ENCODE assay signal across 15 cellular contexts in the genomic region with DNA sequence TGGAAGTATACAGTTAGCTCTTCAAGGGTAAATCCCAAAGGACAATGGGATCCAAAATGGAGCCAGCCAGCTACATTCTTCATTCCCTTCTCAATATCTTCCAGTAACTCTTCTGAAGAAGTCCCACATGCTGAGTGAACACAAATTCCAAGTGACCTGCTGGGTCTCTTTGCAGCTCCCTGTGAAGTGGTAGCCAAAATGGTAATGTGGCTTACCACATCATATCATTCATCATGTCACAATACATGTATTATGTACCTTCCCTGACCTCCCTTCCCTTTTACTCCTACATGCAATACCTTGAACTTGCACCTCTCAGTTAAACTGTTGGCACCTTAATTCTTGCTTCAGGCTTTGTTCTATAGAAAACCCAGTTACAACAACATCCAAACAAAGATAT.
A peak's percentile ranks its signal among the peaks of the same experiment; 100 is the strongest.
DNase-seq lines count a peak whose midpoint lies in the region; ATAC-seq and TF ChIP-seq lines count a peak whose summit lies in the region.
"Had no signal": no experiment of that assay in that cellular context is flagged by ENCODE, and none has a peak within 500 bp of the region (broad histone marks: within the 10 kb centered on the region; RNA-seq: fewer than 3 reads in every experiment).

No MANE protein-coding gene starts in this region.

- TF ChIP-seq EP300 in stomach (IDR thresholded peaks at IDR 0.05), result no peak

- no peaks in the 10 kb centered on the region for H3K27me3 ChIP-seq in CD4-positive, CD25-positive, alpha-beta regulatory T cell (ENCODE audit: control insufficient read depth, insufficient read depth, low read length)
- no peaks in the 10 kb centered on the region for H3K27me3 ChIP-seq in HL-60 (ENCODE audit: insufficient read depth, poor library complexity, severe bottlenecking)
- H3K27me3 ChIP-seq in stomach, result no peaks in the 10 kb centered on the region

- intact Hi-C loops in stomach (cut with DNase I; ENCODE audit: low total_unique reads), result no loop called here

- peaks cover 17% of the 10 kb centered on the region for H3K4me1 ChIP-seq in CD4-positive, CD25-positive, alpha-beta regulatory T cell (ENCODE audit: control insufficient read depth, insufficient read depth, low read length, poor library complexity, severe bottlenecking)
- H3K4me1 ChIP-seq in stomach, result no peaks in the 10 kb centered on the region

- no peak overlapping the region for H3K4me3 ChIP-seq in CD4-positive, CD25-positive, alpha-beta regulatory T cell (ENCODE audit: low read depth, low read length)
- no peak overlapping the region for H3K4me3 ChIP-seq in HL-60 (replicated peaks; ENCODE audit: insufficient read depth, low read length)
- H3K4me3 ChIP-seq in stomach, result no peak overlapping the region

- H3K4me1 Mint-ChIP-seq in CD4-positive, CD25-positive, alpha-beta regulatory T cell, result peaks cover 26 to 48% (median 38%) of the 10 kb centered on the region in 4 donors
- H3K4me1 Mint-ChIP-seq in T-helper 17 cell (peaks cover 26% of the 10 kb centered on the region), immature natural killer cell (peaks cover 24 to 40% of the 10 kb centered on the region in 2 donors)

- DNase-seq in CD4-positive, CD25-positive, alpha-beta regulatory T cell, result no peak
- no peak for DNase-seq in HL-60 (ENCODE audit: low read depth in 1 of 2, low spot score in 1 of 2)
- DNase-seq in T-helper 17 cell, result no peak
- peak in 1 of 3 donors; percentile 21 for DNase-seq in immature natural killer cell
- DNase-seq in stomach, result no peak
- DNase-seq in NCI-H446 treated with DMSO at 0.1 percent for 48 hours (lab: John Stamatoyannopoulos, UW), result no peak
- DNase-seq in NCI-H2081 treated with DMSO at 0.1 percent for 48 hours (lab: John Stamatoyannopoulos, UW), result no peak
- DNase-seq: activated naive CD4-positive, alpha-beta T cell treated with anti-CD3 and anti-CD28 coated beads, Interleukin-2, amount 50 U/mL, for 16 hours; DMS53; NCI-H1417; PC-3; stimulated activated naive CD4-positive, alpha-beta T cell treated with Interleukin-2 at 50 U/mL for 16 hours had no signal

- H3K36me3 Mint-ChIP-seq in CD4-positive, CD25-positive, alpha-beta regulatory T cell, result peaks cover 13% of the 10 kb centered on the region
- no peaks in the 10 kb centered on the region for H3K36me3 Mint-ChIP-seq in T-helper 17 cell (ENCODE audit: low read depth)
- peaks cover 0 to 7% (median 0%) of the 10 kb centered on the region in 3 donors for H3K36me3 Mint-ChIP-seq in immature natural killer cell

- TF ChIP-seq CTCF in HL-60 (IDR thresholded peaks at IDR 0.05; ENCODE audit: insufficient read depth, low read length) (no peak), stomach (IDR thresholded peaks at IDR 0.05) (no peak)

- H3K27me3 Mint-ChIP-seq in CD4-positive, CD25-positive, alpha-beta regulatory T cell, result no peaks in the 10 kb centered on the region
- H3K27me3 Mint-ChIP-seq in T-helper 17 cell (no peaks in the 10 kb centered on the region), immature natural killer cell (ENCODE audit: low read depth in 3 of 3) (peaks cover 0 to 1% (median 0%) of the 10 kb centered on the region in 3 donors)

- no peak overlapping the region for H3K27ac ChIP-seq in CD4-positive, CD25-positive, alpha-beta regulatory T cell (ENCODE audit: insufficient read depth, low read length, poor library complexity, severe bottlenecking)
- peak overlapping the region; percentile 61 for H3K27ac ChIP-seq in HL-60 (replicated peaks)
- no peak overlapping the region for H3K27ac ChIP-seq in stomach
- H3K27ac ChIP-seq: VCaP had no signal

- TF ChIP-seq POLR2A in stomach (IDR thresholded peaks at IDR 0.05), result no peak

- peak overlapping the region in 1 of 4 donors; percentile 20 for H3K4me3 Mint-ChIP-seq in CD4-positive, CD25-positive, alpha-beta regulatory T cell
- no peak overlapping the region for H3K4me3 Mint-ChIP-seq in T-helper 17 cell
- H3K4me3 Mint-ChIP-seq in immature natural killer cell, result peak overlapping the region in 1 of 5 donors; percentile 1

- peak overlapping the region in 2 of 3 donors; percentile 57 to 64 for H3K27ac Mint-ChIP-seq in CD4-positive, CD25-positive, alpha-beta regulatory T cell
- H3K27ac Mint-ChIP-seq in T-helper 17 cell (peak overlapping the region; percentile 24), immature natural killer cell (peak overlapping the region in 4 of 6 donors; percentile 34 to 81 (median 60))

- peaks cover 0 to 2% (median 0%) of the 10 kb centered on the region in 7 donors for H3K9me3 Mint-ChIP-seq in CD4-positive, CD25-positive, alpha-beta regulatory T cell
- no peaks in the 10 kb centered on the region for H3K9me3 Mint-ChIP-seq in immature natural killer cell

- H3K36me3 ChIP-seq in CD4-positive, CD25-positive, alpha-beta regulatory T cell (ENCODE audit: control insufficient read depth, insufficient read depth, low read length), result no peaks in the 10 kb centered on the region
- H3K36me3 ChIP-seq in stomach, result no peaks in the 10 kb centered on the region

- H3K9me3 ChIP-seq in CD4-positive, CD25-positive, alpha-beta regulatory T cell (ENCODE audit: control insufficient read depth in 2 of 2, low read length in 2 of 2), result no peaks in the 10 kb centered on the region
- H3K9me3 ChIP-seq in T-helper 17 cell (ENCODE audit: control insufficient read depth, low read length, poor library complexity, severe bottlenecking) (no peaks in the 10 kb centered on the region), stomach (no peaks in the 10 kb centered on the region)

- ATAC-seq in CD4-positive, CD25-positive, alpha-beta regulatory T cell (ENCODE audit: low read depth in 2 of 2), result no peak
- peak; percentile 76 for ATAC-seq in T-helper 17 cell
- ATAC-seq in GM19395 (IDR thresholded peaks at IDR 0.05; ENCODE audit: unreplicated experiment), result no peak
- ATAC-seq: PC-3, SK-N-SH treated with all-trans-retinoic acid at 6 μM for 48 hours had no signal
